ENCODE assay signal across 27 cellular contexts in genomic region chr17:237406-237955, GRCh38. TPM values are rescaled to one million over a fixed set of nuclear protein-coding genes. Genes with fewer than 3 reads are reported as not detected.
DNase-seq lines count a peak whose midpoint lies in the region; ATAC-seq and TF ChIP-seq lines count a peak whose summit lies in the region.
"Had no signal": no experiment of that assay in that cellular context is flagged by ENCODE, and none has a peak within 500 bp of the region (broad histone marks: within the 10 kb centered on the region; RNA-seq: fewer than 3 reads in every experiment).

No MANE protein-coding gene starts in this region.

- H3K4me3 ChIP-seq in GM23338 (no peak overlapping the region), RWPE2 (ENCODE audit: severe bottlenecking) (no peak overlapping the region)
- H3K4me3 ChIP-seq: gastroesophageal sphincter, GM23248, SJSA1, stomach, tibial nerve had no signal

- intact Hi-C loops in posterior vena cava (cut with DNase I) = no loop called here

- H4K20me1 ChIP-seq in GM23338 (replicated peaks; ENCODE audit: insufficient read depth) = no peaks in the 10 kb centered on the region

- H3K27ac Mint-ChIP-seq in GM23338 = no peak overlapping the region
- H3K27ac Mint-ChIP-seq: activated T-cell treated with anti-CD3 and anti-CD28 coated beads, Interleukin-2, amount 50 U/mL, for 72 hours; dendritic cell treated with granulocyte-macrophage colony-stimulating factor and Interleukin-4, amounts not matched to agents 40 ng/mL and 50 ng/mL, for 4 days; memory B cell had no signal

- DNase-seq in GM23338 (ENCODE audit: low spot score) (peak; percentile 57), RWPE2 (ENCODE audit: low spot score) (peak; percentile 23), iPS-NIHi7 (ENCODE audit: extremely low spot score) (peak; percentile 40), posterior vena cava (ENCODE audit: low spot score) (peak; percentile 73), globus pallidus (ENCODE audit: low spot score) (no peak)
- DNase-seq: activated T-cell treated with anti-CD3 and anti-CD28 coated beads, Interleukin-2, amount 50 U/mL, for 72 hours; anterior cingulate cortex; DMS53; GF-D8; GM23248; naive B cell; NCI-H1436; NCI-H510A treated with DMSO at 0.1 percent for 48 hours; stomach; T-helper 1 cell had no signal

- ATAC-seq in GM23338 (peak; percentile 71), RWPE2 (ENCODE audit: low read depth) (no peak), HG02759 (IDR thresholded peaks at IDR 0.05; ENCODE audit: unreplicated experiment) (no peak), HG02970 (IDR thresholded peaks at IDR 0.05; ENCODE audit: low FRiP score, unreplicated experiment) (no peak)
- ATAC-seq: activated T-cell treated with anti-CD3 and anti-CD28 coated beads, Interleukin-2, amount 50 U/mL, for 72 hours; gastroesophageal sphincter had no signal

- H3K36me3 Mint-ChIP-seq in GM23338 (ENCODE audit: low read depth) = no peaks in the 10 kb centered on the region
- H3K36me3 Mint-ChIP-seq: activated naive CD4-positive, alpha-beta T cell treated with anti-CD3 and anti-CD28 coated beads, Interleukin-2, amount 50 U/mL, for 24 hours; CD8-positive, alpha-beta memory T cell; memory B cell; naive B cell had no signal

- no peaks in the 10 kb centered on the region for H3K9me3 Mint-ChIP-seq in GM23338
- H3K9me3 Mint-ChIP-seq: activated naive CD4-positive, alpha-beta T cell treated with anti-CD3 and anti-CD28 coated beads, Interleukin-2, amount 50 U/mL, for 24 hours; activated T-cell treated with anti-CD3 and anti-CD28 coated beads, Interleukin-2, amount 50 U/mL, for 72 hours; CD8-positive, alpha-beta memory T cell had no signal

- peaks cover 44% of the 10 kb centered on the region for H3K4me1 Mint-ChIP-seq in GM23338
- H3K4me1 Mint-ChIP-seq: activated naive CD4-positive, alpha-beta T cell treated with anti-CD3 and anti-CD28 coated beads, Interleukin-2, amount 50 U/mL, for 24 hours; CD8-positive, alpha-beta memory T cell had no signal

- no peaks in the 10 kb centered on the region for H3K79me2 ChIP-seq in GM23338 (replicated peaks; ENCODE audit: insufficient read depth)

- TF ChIP-seq CTCF in GM23338 (conservative IDR thresholded peaks at IDR 0.05; ENCODE audit: low read depth in 2 of 2) = no peak
- no peak for TF ChIP-seq CTCF in RWPE2 (IDR thresholded peaks at IDR 0.05; ENCODE audit: poor library complexity, severe bottlenecking)

- no peaks in the 10 kb centered on the region for H3F3A ChIP-seq in GM23338 (replicated peaks; ENCODE audit: low read depth)

- H3K27ac ChIP-seq in GM23338 (ENCODE audit: low read depth) (no peak overlapping the region), RWPE2 (ENCODE audit: poor library complexity, severe bottlenecking) (no peak overlapping the region)
- H3K27ac ChIP-seq: gastroesophageal sphincter, GM23248, KMS-11, SJSA1, stomach, tibial nerve had no signal

- H3K27me3 ChIP-seq in GM23338 (ENCODE audit: insufficient read depth) (no peaks in the 10 kb centered on the region), RWPE2 (ENCODE audit: insufficient read depth, poor library complexity, severe bottlenecking) (no peaks in the 10 kb centered on the region)
- H3K27me3 ChIP-seq: gastroesophageal sphincter, SJSA1, stomach, tibial nerve had no signal

- no peak overlapping the region for H3K4me2 ChIP-seq in GM23338
- H3K4me2 ChIP-seq: KMS-11 had no signal

- H3K4me3 Mint-ChIP-seq in GM23338 = no peak overlapping the region
- H3K4me3 Mint-ChIP-seq: activated naive CD4-positive, alpha-beta T cell treated with anti-CD3 and anti-CD28 coated beads, Interleukin-2, amount 50 U/mL, for 24 hours; activated T-cell treated with anti-CD3 and anti-CD28 coated beads, Interleukin-2, amount 50 U/mL, for 72 hours; dendritic cell treated with granulocyte-macrophage colony-stimulating factor and Interleukin-4, amounts not matched to agents 40 ng/mL and 50 ng/mL, for 4 days; memory B cell; naive B cell had no signal

- no peak overlapping the region for H2AFZ ChIP-seq in GM23338
- H2AFZ ChIP-seq: GM23248 had no signal

- peaks cover 11% of the 10 kb centered on the region for H3K27me3 Mint-ChIP-seq in GM23338 (ENCODE audit: insufficient read depth, low read depth, poor library complexity)
- H3K27me3 Mint-ChIP-seq: CD8-positive, alpha-beta memory T cell; memory B cell had no signal

- no peaks in the 10 kb centered on the region; the same call in 1 of the 2 replicates for H3K4me1 ChIP-seq in GM23338 (ENCODE audit: insufficient read depth)
- no peaks in the 10 kb centered on the region for H3K4me1 ChIP-seq in RWPE2 (ENCODE audit: insufficient read depth, poor library complexity, severe bottlenecking)
- H3K4me1 ChIP-seq: gastroesophageal sphincter, SJSA1, tibial nerve had no signal

- no peaks in the 10 kb centered on the region for H3K9me2 ChIP-seq in GM23338 (ENCODE audit: insufficient read depth)

- no peaks in the 10 kb centered on the region for H3K36me3 ChIP-seq in GM23338 (ENCODE audit: insufficient read depth)
- no peaks in the 10 kb centered on the region for H3K36me3 ChIP-seq in RWPE2 (ENCODE audit: low read depth)
- H3K36me3 ChIP-seq: gastroesophageal sphincter, SJSA1, tibial nerve had no signal

- no peaks in the 10 kb centered on the region for H3K9me3 ChIP-seq in RWPE2 (ENCODE audit: severe bottlenecking)
- H3K9me3 ChIP-seq: gastroesophageal sphincter, SJSA1, stomach, tibial nerve had no signal

TF ChIP-seq in GM23338, 12 proteins besides CTCF, POLR2A, EP300 and RAD21 (continues in another document):
- no peak for TF ChIP-seq EZH2 (IDR thresholded peaks at IDR 0.05; ENCODE audit: low read depth, unreplicated experiment)
- TF ChIP-seq ZNF331 (CRISPR knock-in tag; IDR thresholded peaks at IDR 0.05; ENCODE audit: low read depth) = no peak
- no peak for TF ChIP-seq NANOG (IDR thresholded peaks at IDR 0.05; ENCODE audit: borderline replicate concordance)
- no peak for TF ChIP-seq ZNF114 (CRISPR knock-in tag; IDR thresholded peaks at IDR 0.05)
- no peak for TF ChIP-seq ZNF462 (CRISPR knock-in tag; IDR thresholded peaks at IDR 0.05)

RNA-seq across cellular contexts. Expression of gene DOC2B, which starts 56.0 kb away (rescaled TPM):
- 2.4 and 3.8 TPM in 2 replicates for total RNA-seq in GM23338 (2014; rRNA removed; shearing (Covaris generic))
- 0.42 and 0.66 TPM in 2 replicates for polyA plus RNA-seq in GM23338 (2016; fragmentation: Nextera tagmentation; extraction: Ambion mirVana)
- total RNA-seq in posterior vena cava = 10 to 100 TPM; 11.9 to 18.5 TPM
- total RNA-seq: GM23248, HT-29, SJSA1 had no signal
- polyA plus RNA-seq: CD8-positive, alpha-beta memory T cell; keratinocyte had no signal
